Comparison of ENCODE assay signal across 29 cellular contexts in genomic region chr20:39518649-39519048, GRCh38.
"Had no signal": no experiment of that assay in that cellular context is flagged by ENCODE, and none has a peak within 500 bp of the region (broad histone marks: within the 10 kb centered on the region; RNA-seq: fewer than 3 reads in every experiment).

No MANE protein-coding gene starts in this region.

- DNase-seq: activated CD4-positive, alpha-beta memory T cell treated with anti-CD3 and anti-CD28 coated beads, Interleukin-2, amount 10 ng/mL, durations not matched to agents 7 days and 5 days; activated CD4-positive, alpha-beta T cell treated with anti-CD3 and anti-CD28 coated beads for 1 hour; activated CD4-positive, alpha-beta T cell treated with anti-CD3 and anti-CD28 coated beads for 4 hours; activated CD4-positive, alpha-beta T cell treated with anti-CD3 and anti-CD28 coated beads, Interleukin-2, amount 10 ng/mL, durations not matched to agents 7 days and 5 days; activated CD4-positive, alpha-beta T cell treated with anti-CD3 and anti-CD28 coated beads, Interleukin-2, amount 50 U/mL, for 4 hours; activated CD8-positive, alpha-beta memory T cell treated with anti-CD3 and anti-CD28 coated beads, Interleukin-2, amount 50 U/mL, for 48 hours; activated gamma-delta T cell; activated naive CD4-positive, alpha-beta T cell; activated naive CD4-positive, alpha-beta T cell treated with anti-CD3 and anti-CD28 coated beads, Interleukin-2, amount 10 ng/mL, durations not matched to agents 7 days and 5 days; activated naive CD8-positive, alpha-beta T cell treated with anti-CD3 and anti-CD28 coated beads, Interleukin-2, amount 10 ng/mL, durations not matched to agents 7 days and 5 days; activated T-cell treated with anti-CD3 and anti-CD28 coated beads for 4 hours; activated T-cell treated with anti-CD3 and anti-CD28 coated beads, Interleukin-2, amount 50 U/mL, for 24 hours; activated T-cell treated with anti-CD3 and anti-CD28 coated beads, Interleukin-2, amount 50 U/mL, for 72 hours; central memory CD4-positive, alpha-beta T cell; cerebellar nuclear complex; colonic mucosa; dorsolateral prefrontal cortex; effector memory CD4-positive, alpha-beta T cell; endodermal cell; head of caudate nucleus; T-helper 2 cell had no signal

- H3K4me3 ChIP-seq: ascending aorta, breast epithelium, cardiac muscle cell, colonic mucosa, dorsolateral prefrontal cortex had no signal

- H3K27me3 ChIP-seq: ascending aorta, breast epithelium, cardiac muscle cell, colonic mucosa had no signal

- H3K27ac ChIP-seq: ascending aorta, breast epithelium, cardiac muscle cell, colonic mucosa, dorsolateral prefrontal cortex, VCaP had no signal

- H3K4me1 ChIP-seq: ascending aorta, breast epithelium, colonic mucosa had no signal

- FAIRE-seq: frontal cortex had no signal

- H3K9me3 ChIP-seq: ascending aorta, breast epithelium, colonic mucosa had no signal

- ATAC-seq: activated naive CD4-positive, alpha-beta T cell treated with anti-CD3 and anti-CD28 coated beads, Interleukin-2, amount 50 U/mL, for 72 hours; activated T-cell treated with anti-CD3 and anti-CD28 coated beads, Interleukin-2, amount 50 U/mL, for 72 hours; esophagus mucosa; WTC11 had no signal

- H3K36me3 ChIP-seq: ascending aorta, breast epithelium, cardiac muscle cell, colonic mucosa had no signal
